Comparison of ENCODE assay signal across 10 cellular contexts in genomic region chr6:27205375-27206278, GRCh38. TPM values are rescaled to one million over a fixed set of nuclear protein-coding genes. Genes with fewer than 3 reads are reported as not detected.
A peak's percentile ranks its signal among the peaks of the same experiment; 100 is the strongest.
DNase-seq lines count a peak whose midpoint lies in the region; ATAC-seq and TF ChIP-seq lines count a peak whose summit lies in the region.
"Had no signal": no experiment of that assay in that cellular context is flagged by ENCODE, and none has a peak within 500 bp of the region (broad histone marks: within the 10 kb centered on the region; RNA-seq: fewer than 3 reads in every experiment).

No MANE protein-coding gene starts in this region.

- no peaks in the 10 kb centered on the region for H3K4me1 ChIP-seq in CD8-positive, alpha-beta memory T cell (ENCODE audit: insufficient read depth, low read length)
- H3K4me1 ChIP-seq in tibial nerve, result peaks cover 0 to 12% (median 0%) of the 10 kb centered on the region in 4 donors

- TF ChIP-seq CTCF in astrocyte of the spinal cord (IDR thresholded peaks at IDR 0.05; ENCODE audit: low read depth, low read length) (no peak), tibial nerve (IDR thresholded peaks at IDR 0.05) (no peak)

- H3K36me3 ChIP-seq in CD8-positive, alpha-beta memory T cell (ENCODE audit: insufficient read depth, low read length), result no peaks in the 10 kb centered on the region
- no peaks in the 10 kb centered on the region for H3K36me3 ChIP-seq in tibial nerve

- WGBS in tibial nerve, 2 donors, result 11 to 15% methylated on average over 32 of the region's 32 CpGs

- POLR2A ChIA-PET in CD8-positive, alpha-beta memory T cell (lab: Charles Lee), result interaction anchor here (0.6 kb wide), 1 partner anchor 579 kb away, joined by 3 read pairs; no protein-coding TSS in a partner anchor
- POLR2A ChIA-PET in naive thymus-derived CD8-positive, alpha-beta T cell (lab: Charles Lee), result no interaction called here

- H3K9me3 Mint-ChIP-seq in CD8-positive, alpha-beta memory T cell, result peaks cover 0 to 16% (median 0%) of the 10 kb centered on the region in 5 donors
- H3K9me3 Mint-ChIP-seq in naive thymus-derived CD8-positive, alpha-beta T cell, result no peaks in the 10 kb centered on the region
- H3K9me3 Mint-ChIP-seq: memory B cell had no signal

- H3K4me1 Mint-ChIP-seq in CD8-positive, alpha-beta memory T cell, result peaks cover 7 to 12% (median 7%) of the 10 kb centered on the region in 3 donors
- peaks cover 4 to 10% (median 8%) of the 10 kb centered on the region in 4 donors for H3K4me1 Mint-ChIP-seq in naive thymus-derived CD8-positive, alpha-beta T cell

- H3K36me3 Mint-ChIP-seq in CD8-positive, alpha-beta memory T cell, result peaks cover 0 to 4% (median 0%) of the 10 kb centered on the region in 3 donors
- no peaks in the 10 kb centered on the region for H3K36me3 Mint-ChIP-seq in naive thymus-derived CD8-positive, alpha-beta T cell
- H3K36me3 Mint-ChIP-seq: memory B cell had no signal

- peak overlapping the region in 5 of 7 donors; percentile 12 to 61 (median 34) for H3K4me3 Mint-ChIP-seq in CD8-positive, alpha-beta memory T cell
- H3K4me3 Mint-ChIP-seq in naive thymus-derived CD8-positive, alpha-beta T cell, result peak overlapping the region in 8 of 10 donors; percentile 12 to 67 (median 40)
- H3K4me3 Mint-ChIP-seq: memory B cell had no signal

- H3K9me3 ChIP-seq in CD8-positive, alpha-beta memory T cell (ENCODE audit: low read length), result no peaks in the 10 kb centered on the region
- no peaks in the 10 kb centered on the region for H3K9me3 ChIP-seq in tibial nerve

- TF ChIP-seq POLR2A in tibial nerve (IDR thresholded peaks at IDR 0.05), result no peak

- no peak for TF ChIP-seq EP300 in tibial nerve (IDR thresholded peaks at IDR 0.05)

- CTCF ChIA-PET in CD8-positive, alpha-beta memory T cell (lab: Charles Lee), result no interaction called here

- peak in 1 of 2 donors; percentile 61 for ATAC-seq in naive thymus-derived CD8-positive, alpha-beta T cell
- no peak for ATAC-seq in HG03280 (IDR thresholded peaks at IDR 0.05; ENCODE audit: unreplicated experiment)

- no peak overlapping the region for H3K27ac ChIP-seq in CD8-positive, alpha-beta memory T cell (ENCODE audit: low read depth, low read length)
- no peak overlapping the region for H3K27ac ChIP-seq in tibial nerve

- peaks cover 50 to 78% of the 10 kb centered on the region in 2 donors for H3K27me3 Mint-ChIP-seq in CD8-positive, alpha-beta memory T cell
- H3K27me3 Mint-ChIP-seq in naive thymus-derived CD8-positive, alpha-beta T cell, result peaks cover 28 to 70% (median 49%) of the 10 kb centered on the region in 5 donors

- DNase-seq in CD8-positive, alpha-beta memory T cell, result peak in 1 of 5 donors; percentile 7
- peak; percentile 22 for DNase-seq in M059J (ENCODE audit: low read depth)
- no peak for DNase-seq in astrocyte of the spinal cord (ENCODE audit: low read depth, low spot score)
- DNase-seq in naive thymus-derived CD8-positive, alpha-beta T cell, result peak in 2 of 10 donors; percentile 6 to 30
- no peak for DNase-seq in tibial nerve (ENCODE audit: low spot score in 2 of 2)
- DNase-seq in putamen (ENCODE audit: low spot score), result no peak
- DNase-seq in DMS53 treated with DMSO at 0.1 percent for 48 hours (lab: John Stamatoyannopoulos, UW; ENCODE audit: unreplicated experiment), result no peak
- DNase-seq: NK-92 treated with Interleukin-12 subunit alpha and Interleukin-12 subunit beta, amount 100 ng/mL, for 24 hours had no signal

- H3K4me3 ChIP-seq in CD8-positive, alpha-beta memory T cell (ENCODE audit: low read length), result no peak overlapping the region
- H3K4me3 ChIP-seq in astrocyte of the spinal cord (ENCODE audit: low read depth, low read length) (peak overlapping the region; percentile 30), tibial nerve (peak overlapping the region in 1 of 4 donors; percentile 20)

- H3K27me3 ChIP-seq in CD8-positive, alpha-beta memory T cell (ENCODE audit: insufficient read depth, low read length, poor library complexity, severe bottlenecking), result peaks cover 14% of the 10 kb centered on the region
- peaks cover 0 to 58% of the 10 kb centered on the region in 2 donors for H3K27me3 ChIP-seq in tibial nerve

- H3K27ac Mint-ChIP-seq in CD8-positive, alpha-beta memory T cell, result peak overlapping the region in 1 of 8 donors; percentile 24
- H3K27ac Mint-ChIP-seq in naive thymus-derived CD8-positive, alpha-beta T cell, result no peak overlapping the region
- H3K27ac Mint-ChIP-seq: memory B cell had no signal

- in situ Hi-C loops in astrocyte of the spinal cord (cut with HindIII; ENCODE audit: low sequenced_read_pairs), result no loop called here

RNA-seq across cellular contexts. Expression of gene PRSS16, which starts 41.9 kb away (rescaled TPM):
- total RNA-seq in CD8-positive, alpha-beta memory T cell, result under 1 TPM; 0.35 to 0.55 TPM
- 1.5 TPM for polyA plus RNA-seq in CD8-positive, alpha-beta memory T cell
- total RNA-seq in M059J (2014; rRNA removed; shearing (Covaris generic)), result 2.9 and 5.4 TPM in 2 replicates
- under 1 TPM in 1 of 2 experiments, not detected in 1; 0.25 TPM for total RNA-seq in naive thymus-derived CD8-positive, alpha-beta T cell
- polyA plus RNA-seq in naive thymus-derived CD8-positive, alpha-beta T cell, result 1 to 10 TPM in 1 of 3 donors, under 1 TPM in 1, not detected in 1; 0.57 to 1.0 TPM
- total RNA-seq in tibial nerve, result not detected
